16 cellular contexts compared by ENCODE assay signal in genomic region chr2:174066871-174067270, GRCh38.
A peak's percentile ranks its signal among the peaks of the same experiment; 100 is the strongest.
DNase-seq lines count a peak whose midpoint lies in the region; ATAC-seq and TF ChIP-seq lines count a peak whose summit lies in the region.
"Had no signal": no experiment of that assay in that cellular context is flagged by ENCODE, and none has a peak within 500 bp of the region (broad histone marks: within the 10 kb centered on the region; RNA-seq: fewer than 3 reads in every experiment).

No MANE protein-coding gene starts in this region.

- peaks cover 0 to 4% (median 0%) of the 10 kb centered on the region in 7 donors for H3K27me3 ChIP-seq in heart right ventricle
- H3K27me3 ChIP-seq: BE2C had no signal

- H3K27me3 Mint-ChIP-seq in WTC11 (ENCODE audit: low read depth), result 0 out of 2 replicates have a peak, but pooled peaks cover 3% of the 10 kb centered on the region
- peaks cover 5% of the 10 kb centered on the region for H3K27me3 Mint-ChIP-seq in neural crest cell (ENCODE audit: low read depth)
- H3K27me3 Mint-ChIP-seq in activated naive CD8-positive, alpha-beta T cell treated with anti-CD3 and anti-CD28 coated beads for 36 hours, result peaks cover 9% of the 10 kb centered on the region

- no peak overlapping the region for H3K27ac ChIP-seq in heart right ventricle
- H3K27ac ChIP-seq: A549, C4-2B had no signal

- WGBS in heart right ventricle, 2 donors, result 87 to 88% methylated on average over 7 of the region's 7 CpGs

- no peak for TF ChIP-seq CTCF in WTC11 (IDR thresholded peaks at IDR 0.05)
- TF ChIP-seq CTCF in neural crest cell (conservative IDR thresholded peaks at IDR 0.05), result no peak
- TF ChIP-seq CTCF in heart right ventricle (IDR thresholded peaks at IDR 0.05), result no peak

- H3K36me3 Mint-ChIP-seq in WTC11, result no peaks in the 10 kb centered on the region
- peaks cover 4% of the 10 kb centered on the region for H3K36me3 Mint-ChIP-seq in neural crest cell (ENCODE audit: low read depth)
- H3K36me3 Mint-ChIP-seq in activated naive CD8-positive, alpha-beta T cell treated with anti-CD3 and anti-CD28 coated beads for 36 hours, result no peaks in the 10 kb centered on the region
- H3K36me3 Mint-ChIP-seq: CD4-positive, alpha-beta memory T cell had no signal

- POLR2A ChIA-PET in WTC11 (lab: Charles Lee), result interaction anchor here (0.6 kb wide), 1 partner anchor 1272 kb away, joined by 3 read pairs; no protein-coding TSS in a partner anchor

- H3K4me1 ChIP-seq in heart right ventricle, result peaks cover 0 to 10% (median 0%) of the 10 kb centered on the region in 9 donors
- H3K4me1 ChIP-seq: A549, BE2C had no signal

- no peaks in the 10 kb centered on the region for H3K36me3 ChIP-seq in heart right ventricle
- H3K36me3 ChIP-seq: BE2C had no signal

- no peak overlapping the region for H3K4me3 Mint-ChIP-seq in WTC11
- no peak overlapping the region for H3K4me3 Mint-ChIP-seq in neural crest cell
- H3K4me3 Mint-ChIP-seq in activated naive CD8-positive, alpha-beta T cell treated with anti-CD3 and anti-CD28 coated beads for 36 hours, result no peak overlapping the region
- H3K4me3 Mint-ChIP-seq: CD4-positive, alpha-beta memory T cell; IgD-negative memory B cell had no signal

- CTCF ChIA-PET in WTC11 (lab: Charles Lee), result interaction anchor here (0.7 kb wide), 1 partner anchor 183 kb away, joined by 8 read pairs; no protein-coding TSS in a partner anchor

- H3K9me3 ChIP-seq in heart right ventricle, result no peaks in the 10 kb centered on the region
- H3K9me3 ChIP-seq: A549, BE2C had no signal

- peak overlapping the region; percentile 1; the same call in 1 of the 2 replicates for H3K27ac Mint-ChIP-seq in WTC11
- peak overlapping the region; percentile 50 for H3K27ac Mint-ChIP-seq in neural crest cell (ENCODE audit: unreplicated experiment)
- H3K27ac Mint-ChIP-seq in activated naive CD8-positive, alpha-beta T cell treated with anti-CD3 and anti-CD28 coated beads for 36 hours, result no peak overlapping the region
- H3K27ac Mint-ChIP-seq: CD4-positive, alpha-beta memory T cell; IgD-negative memory B cell had no signal

- ATAC-seq in WTC11 (no peak), heart right ventricle (no peak)
- ATAC-seq: A549, GM12878 had no signal

- no peak overlapping the region for H3K4me3 ChIP-seq in heart right ventricle
- H3K4me3 ChIP-seq: A549, GM12878 had no signal

- H3K4me1 Mint-ChIP-seq in WTC11, result peaks cover 33% of the 10 kb centered on the region
- H3K4me1 Mint-ChIP-seq in neural crest cell, result peaks cover 17% of the 10 kb centered on the region
- no peaks in the 10 kb centered on the region for H3K4me1 Mint-ChIP-seq in activated naive CD8-positive, alpha-beta T cell treated with anti-CD3 and anti-CD28 coated beads for 36 hours
- H3K4me1 Mint-ChIP-seq: CD4-positive, alpha-beta memory T cell had no signal

- DNase-seq in EH (ENCODE audit: low read depth) (peak; percentile 29), ELR (ENCODE audit: low read depth) (peak; percentile 15), WTC11 (ENCODE audit: low spot score) (no peak), neural crest cell (ENCODE audit: low read depth, low spot score) (no peak), heart right ventricle (no peak), cortex of kidney (lab: John Stamatoyannopoulos, UW) (no peak)
- no peak for DNase-seq in activated naive CD8-positive, alpha-beta T cell treated with anti-CD3 and anti-CD28 coated beads for 36 hours
- DNase-seq: BE2C; CD4-positive, alpha-beta memory T cell; COR-L47; DND-41; H7 had no signal

- intact Hi-C loops in heart right ventricle (cut with DNase I), result no loop called here

- H3K9me3 Mint-ChIP-seq in WTC11 (0 out of 2 replicates have a peak, but pooled peaks cover 4% of the 10 kb centered on the region), neural crest cell (peaks cover 2% of the 10 kb centered on the region)
- H3K9me3 Mint-ChIP-seq in activated naive CD8-positive, alpha-beta T cell treated with anti-CD3 and anti-CD28 coated beads for 36 hours, result no peaks in the 10 kb centered on the region
- H3K9me3 Mint-ChIP-seq: IgD-negative memory B cell had no signal

TF ChIP-seq in WTC11, 78 proteins besides CTCF, POLR2A, EP300 and RAD21:
- TF ChIP-seq SMAD4 (CRISPR knock-in tag; IDR thresholded peaks at IDR 0.05) (no peak), EMX1 (CRISPR knock-in tag; IDR thresholded peaks at IDR 0.05) (no peak)
- TF ChIP-seq, protein P1, sequence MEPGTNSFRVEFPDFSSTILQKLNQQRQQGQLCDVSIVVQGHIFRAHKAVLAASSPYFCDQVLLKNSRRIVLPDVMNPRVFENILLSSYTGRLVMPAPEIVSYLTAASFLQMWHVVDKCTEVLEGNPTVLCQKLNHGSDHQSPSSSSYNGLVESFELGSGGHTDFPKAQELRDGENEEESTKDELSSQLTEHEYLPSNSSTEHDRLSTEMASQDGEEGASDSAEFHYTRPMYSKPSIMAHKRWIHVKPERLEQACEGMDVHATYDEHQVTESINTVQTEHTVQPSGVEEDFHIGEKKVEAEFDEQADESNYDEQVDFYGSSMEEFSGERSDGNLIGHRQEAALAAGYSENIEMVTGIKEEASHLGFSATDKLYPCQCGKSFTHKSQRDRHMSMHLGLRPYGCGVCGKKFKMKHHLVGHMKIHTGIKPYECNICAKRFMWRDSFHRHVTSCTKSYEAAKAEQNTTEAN (CRISPR knock-in tag; IDR thresholded peaks at IDR 0.05), result no peak

Comparison
In these comparisons a context has a peak if more than half of its experiments do, and no peak if none do; other contexts are left out.
1. DNase-seq: peak in EH (single experiment) and ELR (single experiment); none in WTC11 (single experiment), neural crest cell (single experiment), heart right ventricle (0 of 2), cortex of kidney (single experiment) and activated naive CD8-positive, alpha-beta T cell treated with anti-CD3 and anti-CD28 coated beads for 36 hours (single experiment).